Comparison of ENCODE assay signal across 2 cellular contexts in genomic region chr5:72996632-72997031, GRCh38.
TF ChIP-seq lines count a peak whose summit lies in the region.

No MANE protein-coding gene starts in this region.

TF ChIP-seq in SK-N-SH, 30 proteins besides CTCF, POLR2A, EP300 and RAD21 (continued from another document):
- TF ChIP-seq NFIC (IDR thresholded peaks at IDR 0.05; ENCODE audit: borderline replicate concordance), result no peak
- no peak for TF ChIP-seq RCOR1 (IDR thresholded peaks at IDR 0.05; ENCODE audit: low read length)
- TF ChIP-seq NRF1 (IDR thresholded peaks at IDR 0.05; ENCODE audit: low read depth, low read length), result no peak
- no peak for TF ChIP-seq POLR2AphosphoS5 (IDR thresholded peaks at IDR 0.05; ENCODE audit: low read depth, low read length)
- TF ChIP-seq TAF1 (IDR thresholded peaks at IDR 0.05; ENCODE audit: borderline replicate concordance, low read depth, low read length), result no peak
- no peak for TF ChIP-seq IRF3 (IDR thresholded peaks at IDR 0.05; ENCODE audit: low read depth, low read length)
- TF ChIP-seq SIN3A (IDR thresholded peaks at IDR 0.05; ENCODE audit: borderline replicate concordance, low read depth, low read length), result no peak
- TF ChIP-seq FOSL2 (IDR thresholded peaks at IDR 0.05; ENCODE audit: borderline replicate concordance, low read depth), result no peak
- TF ChIP-seq MXI1 (IDR thresholded peaks at IDR 0.05; ENCODE audit: low read depth, low read length), result no peak
- TF ChIP-seq, protein P1, sequence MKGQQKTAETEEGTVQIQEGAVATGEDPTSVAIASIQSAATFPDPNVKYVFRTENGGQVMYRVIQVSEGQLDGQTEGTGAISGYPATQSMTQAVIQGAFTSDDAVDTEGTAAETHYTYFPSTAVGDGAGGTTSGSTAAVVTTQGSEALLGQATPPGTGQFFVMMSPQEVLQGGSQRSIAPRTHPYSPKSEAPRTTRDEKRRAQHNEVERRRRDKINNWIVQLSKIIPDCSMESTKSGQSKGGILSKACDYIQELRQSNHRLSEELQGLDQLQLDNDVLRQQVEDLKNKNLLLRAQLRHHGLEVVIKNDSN (IDR thresholded peaks at IDR 0.05; ENCODE audit: borderline replicate concordance, low read depth), result no peak
- TF ChIP-seq JUND (IDR thresholded peaks at IDR 0.05), result no peak
- no peak for TF ChIP-seq ELF1 (IDR thresholded peaks at IDR 0.05)
- no peak for TF ChIP-seq RXRA (IDR thresholded peaks at IDR 0.05; ENCODE audit: borderline replicate concordance, low read depth)
- TF ChIP-seq EZH2phosphoT487 (IDR thresholded peaks at IDR 0.05; ENCODE audit: borderline replicate concordance, low read depth), result no peak
- no peak for TF ChIP-seq TCF12 (IDR thresholded peaks at IDR 0.05)
- TF ChIP-seq GATA2 (CRISPR knock-in tag; IDR thresholded peaks at IDR 0.05), result no peak
- no peak for TF ChIP-seq USF2 (IDR thresholded peaks at IDR 0.05; ENCODE audit: borderline replicate concordance, low read depth, low read length)

TF ChIP-seq in HepG2, 621 proteins besides CTCF, POLR2A, EP300 and RAD21 (continued from another document):
- TF ChIP-seq NR2F2 (IDR thresholded peaks at IDR 0.05; ENCODE audit: borderline replicate concordance, low read depth), result no peak
- TF ChIP-seq HNRNPK (IDR thresholded peaks at IDR 0.05; ENCODE audit: low read depth, low read length, poor library complexity, severe bottlenecking), result peak; percentile 9
